Comparison of ENCODE assay signal across 21 cellular contexts in the genomic region with DNA sequence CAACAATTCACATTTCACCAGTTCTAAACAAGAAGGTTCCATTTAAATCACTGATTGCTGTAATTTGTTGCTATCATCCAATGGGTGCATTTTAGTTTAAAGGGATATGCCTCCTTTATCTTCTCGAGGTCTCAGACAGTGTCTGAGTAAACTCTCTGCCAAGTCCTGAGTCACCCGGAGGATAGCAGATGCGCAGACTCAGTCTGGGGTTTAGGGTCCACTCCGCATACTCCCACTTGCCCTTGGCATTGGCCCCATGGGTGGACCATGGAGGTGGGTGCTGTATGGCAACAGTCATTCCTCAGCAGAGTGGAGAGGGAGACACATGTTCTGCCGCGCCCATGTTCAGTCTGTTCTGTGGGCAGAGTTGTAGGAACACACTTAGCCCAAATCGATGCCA.
DNase-seq lines count a peak whose midpoint lies in the region; ATAC-seq and TF ChIP-seq lines count a peak whose summit lies in the region.
"Had no signal": no experiment of that assay in that cellular context is flagged by ENCODE, and none has a peak within 500 bp of the region (broad histone marks: within the 10 kb centered on the region; RNA-seq: fewer than 3 reads in every experiment).

No MANE protein-coding gene starts in this region.

- peaks cover 69 to 98% (median 93%) of the 10 kb centered on the region in 10 experiments for H3K4me1 ChIP-seq in BLaER1 treated with 17β-estradiol and CSF1 and Interleukin-3, amounts not matched to agents 10 nM and 100 nM
- peaks cover 9% of the 10 kb centered on the region for H3K4me1 ChIP-seq in mesenchymal stem cell (ENCODE audit: control insufficient read depth, insufficient read depth, low read depth, low read length)
- H3K4me1 ChIP-seq: Caco-2, pancreas, sigmoid colon had no signal

- peak overlapping the region in 7 of 11 experiments; percentile 4 to 65 (median 59); a peak in 11 of 22 replicates for H3K27ac ChIP-seq in BLaER1 treated with 17β-estradiol and CSF1 and Interleukin-3, amounts not matched to agents 10 nM and 100 nM
- H3K27ac ChIP-seq in brain microvascular endothelial cell (peak overlapping the region; percentile 34), mesenchymal stem cell (ENCODE audit: low read length, poor library complexity, severe bottlenecking) (no peak overlapping the region)
- H3K27ac ChIP-seq: cardiac muscle cell, pancreas, sigmoid colon had no signal

- no peak for TF ChIP-seq CTCF in brain microvascular endothelial cell (IDR thresholded peaks at IDR 0.05; ENCODE audit: low read depth, low read length, missing control alignments)

- no peak overlapping the region for H2BK120ac ChIP-seq in mesenchymal stem cell (ENCODE audit: low read depth, low read length)

- in situ Hi-C loops in brain microvascular endothelial cell (cut with HindIII; ENCODE audit: low pct_ligation_motif_present, low sequenced_read_pairs): no loop called here

- ATAC-seq in HG02870 (IDR thresholded peaks at IDR 0.05; ENCODE audit: unreplicated experiment): no peak
- no peak for ATAC-seq in activated CD8-positive, alpha-beta T cell treated with anti-CD3 and anti-CD28 coated beads, Interleukin-2, amount 10 ng/mL, durations not matched to agents 7 days and 5 days
- ATAC-seq: K562, left lobe of liver, pancreas had no signal

- peaks cover 17% of the 10 kb centered on the region for H3K36me3 Mint-ChIP-seq in activated CD8-positive, alpha-beta T cell treated with anti-CD3 and anti-CD28 coated beads, Interleukin-2, amount 10 ng/mL, durations not matched to agents 7 days and 5 days (ENCODE audit: low read depth)

- CTCF ChIA-PET in activated CD8-positive, alpha-beta T cell treated with anti-CD3 and anti-CD28 coated beads, Interleukin-2, amount 10 ng/mL, durations not matched to agents 7 days and 5 days (lab: Charles Lee): interaction anchor here (4.5 kb wide), 1 partner anchor 17 kb away, joined by 38 read pairs; no protein-coding TSS in a partner anchor

- H3K9me3 Mint-ChIP-seq in activated CD8-positive, alpha-beta T cell treated with anti-CD3 and anti-CD28 coated beads, Interleukin-2, amount 10 ng/mL, durations not matched to agents 7 days and 5 days (ENCODE audit: insufficient read depth): no peaks in the 10 kb centered on the region

- H2AK5ac ChIP-seq in mesenchymal stem cell (ENCODE audit: low read length, severe bottlenecking): no peak overlapping the region

- no peak overlapping the region for H4K91ac ChIP-seq in mesenchymal stem cell (ENCODE audit: low read length)

- H4K20me1 ChIP-seq in BLaER1 treated with 17β-estradiol and CSF1 and Interleukin-3, amounts not matched to agents 10 nM and 100 nM: peaks cover 45 to 100% (median 95%) of the 10 kb centered on the region in 11 experiments

- 76% methylated on average over 7 of the region's 7 CpGs for WGBS in mesenchymal stem cell

- no peaks in the 10 kb centered on the region for H3K27me3 ChIP-seq in BLaER1 treated with 17β-estradiol and CSF1 and Interleukin-3, amounts not matched to agents 10 nM and 100 nM
- H3K27me3 ChIP-seq in brain microvascular endothelial cell (replicated peaks) (no peaks in the 10 kb centered on the region), mesenchymal stem cell (ENCODE audit: control insufficient read depth in 1 of 2, insufficient read depth in 1 of 2, low read length in 2 of 2) (no peaks in the 10 kb centered on the region)
- H3K27me3 ChIP-seq: cardiac muscle cell, dorsolateral prefrontal cortex, pancreas, sigmoid colon had no signal

- peak overlapping the region in 4 of 11 experiments; percentile 26 to 56 (median 49); a peak in 9 of 22 replicates for H3K9ac ChIP-seq in BLaER1 treated with 17β-estradiol and CSF1 and Interleukin-3, amounts not matched to agents 10 nM and 100 nM
- no peak overlapping the region for H3K9ac ChIP-seq in mesenchymal stem cell (ENCODE audit: low read length)

- H2BK5ac ChIP-seq in mesenchymal stem cell (ENCODE audit: low read depth, low read length, poor library complexity, severe bottlenecking): no peak overlapping the region

- DNase-seq in HUDEP-2 (lab: John Stamatoyannopoulos, UW; ENCODE audit: unreplicated experiment in 76 of 76): peak in 67 of 76 experiments; percentile 5 to 91 (median 70)
- DNase-seq in brain microvascular endothelial cell: peak; percentile 74
- peak; percentile 26 for DNase-seq in mesenchymal stem cell
- no peak for DNase-seq in COR-L47 (lab: John Stamatoyannopoulos, UW)
- DNase-seq in head of caudate nucleus: no peak
- no peak for DNase-seq in activated CD8-positive, alpha-beta T cell treated with anti-CD3 and anti-CD28 coated beads, Interleukin-2, amount 10 ng/mL, durations not matched to agents 7 days and 5 days
- DNase-seq: activated T-cell treated with anti-CD3 and anti-CD28 coated beads, Interleukin-2, amount 50 U/mL, for 1 hour; Caco-2; dorsolateral prefrontal cortex; GDM1; NCI-H1092; NCI-H69; pancreas; sigmoid colon; stimulated activated CD4-positive, alpha-beta T cell treated with anti-CD3 and anti-CD28 coated beads, Interleukin-4, amount 100 ng/mL, for 1 hour had no signal

- no peaks in the 10 kb centered on the region for H3K9me3 ChIP-seq in BLaER1 treated with 17β-estradiol and CSF1 and Interleukin-3, amounts not matched to agents 10 nM and 100 nM (replicated peaks in 1 of 11)
- no peaks in the 10 kb centered on the region for H3K9me3 ChIP-seq in mesenchymal stem cell (ENCODE audit: control insufficient read depth, low read length)
- H3K9me3 ChIP-seq: Caco-2, pancreas, sigmoid colon had no signal

- intact Hi-C loops in head of caudate nucleus (cut with DNase I): no loop called here

- peak overlapping the region in 1 of 2 experiments; percentile 8 for H2BK12ac ChIP-seq in mesenchymal stem cell (ENCODE audit: low read length in 2 of 2)

- peak overlapping the region in 1 of 2 experiments; percentile 64 for H3K23ac ChIP-seq in mesenchymal stem cell (ENCODE audit: low read length in 2 of 2)

- POLR2A ChIA-PET in activated CD8-positive, alpha-beta T cell treated with anti-CD3 and anti-CD28 coated beads, Interleukin-2, amount 10 ng/mL, durations not matched to agents 7 days and 5 days (lab: Charles Lee): no interaction called here

- H3K18ac ChIP-seq in mesenchymal stem cell (ENCODE audit: low read depth in 1 of 2, low read length in 2 of 2): no peak overlapping the region

- no peak overlapping the region for H2BK15ac ChIP-seq in mesenchymal stem cell (ENCODE audit: low read depth, poor library complexity, severe bottlenecking)

- H3K27ac Mint-ChIP-seq in activated CD8-positive, alpha-beta T cell treated with anti-CD3 and anti-CD28 coated beads, Interleukin-2, amount 10 ng/mL, durations not matched to agents 7 days and 5 days: no peak overlapping the region
- H3K27ac Mint-ChIP-seq: activated naive CD8-positive, alpha-beta T cell had no signal

- H4K8ac ChIP-seq in mesenchymal stem cell (ENCODE audit: low read length): no peak overlapping the region

- H3K4me2 ChIP-seq in BLaER1 treated with 17β-estradiol and CSF1 and Interleukin-3, amounts not matched to agents 10 nM and 100 nM: peak overlapping the region; percentile 59 to 86 (median 74)
- H3K4me2 ChIP-seq in mesenchymal stem cell (ENCODE audit: low read length, poor library complexity, severe bottlenecking): no peak overlapping the region

- H3K4me1 Mint-ChIP-seq in activated CD8-positive, alpha-beta T cell treated with anti-CD3 and anti-CD28 coated beads, Interleukin-2, amount 10 ng/mL, durations not matched to agents 7 days and 5 days (ENCODE audit: low read depth): peaks cover 23% of the 10 kb centered on the region

- peaks cover 35% of the 10 kb centered on the region for H3K79me1 ChIP-seq in mesenchymal stem cell (replicated peaks; ENCODE audit: low read length, poor library complexity, severe bottlenecking)

- H3K4ac ChIP-seq in mesenchymal stem cell (ENCODE audit: low read depth in 1 of 2, low read length in 2 of 2): no peak overlapping the region

- H3K4me3 Mint-ChIP-seq in activated CD8-positive, alpha-beta T cell treated with anti-CD3 and anti-CD28 coated beads, Interleukin-2, amount 10 ng/mL, durations not matched to agents 7 days and 5 days: no peak overlapping the region
- H3K4me3 Mint-ChIP-seq: activated naive CD8-positive, alpha-beta T cell had no signal

- H3K4me3 ChIP-seq in BLaER1 treated with 17β-estradiol and CSF1 and Interleukin-3, amounts not matched to agents 10 nM and 100 nM: no peak overlapping the region
- no peak overlapping the region for H3K4me3 ChIP-seq in brain microvascular endothelial cell (ENCODE audit: low read depth, low read length)
- H3K4me3 ChIP-seq in mesenchymal stem cell (ENCODE audit: insufficient read depth in 1 of 2, low read depth in 1 of 2, low read length in 2 of 2): no peak overlapping the region
- H3K4me3 ChIP-seq: cardiac muscle cell, dorsolateral prefrontal cortex, K562, pancreas, sigmoid colon had no signal

- no peaks in the 10 kb centered on the region for H3K27me3 Mint-ChIP-seq in activated CD8-positive, alpha-beta T cell treated with anti-CD3 and anti-CD28 coated beads, Interleukin-2, amount 10 ng/mL, durations not matched to agents 7 days and 5 days (ENCODE audit: low read depth)
- H3K27me3 Mint-ChIP-seq: activated naive CD8-positive, alpha-beta T cell had no signal

- H3K14ac ChIP-seq in mesenchymal stem cell (ENCODE audit: low read length in 2 of 2): no peak overlapping the region

- peaks cover 13 to 99% (median 66%) of the 10 kb centered on the region in 11 experiments for H3K36me3 ChIP-seq in BLaER1 treated with 17β-estradiol and CSF1 and Interleukin-3, amounts not matched to agents 10 nM and 100 nM
- H3K36me3 ChIP-seq in brain microvascular endothelial cell (replicated peaks): peaks cover 4% of the 10 kb centered on the region
- peaks cover 4 to 7% of the 10 kb centered on the region in 2 experiments for H3K36me3 ChIP-seq in mesenchymal stem cell (ENCODE audit: control insufficient read depth in 1 of 2, insufficient read depth in 2 of 2, low read depth in 1 of 2, low read length in 2 of 2)
- H3K36me3 ChIP-seq: cardiac muscle cell, pancreas, sigmoid colon had no signal

- no peak overlapping the region for H2AFZ ChIP-seq in mesenchymal stem cell (ENCODE audit: low read depth, low read length)

Comparison
In these comparisons a context has a peak if more than half of its experiments do, and no peak if none do; other contexts are left out.
1. DNase-seq: peak in HUDEP-2 (67 of 76), brain microvascular endothelial cell (single experiment) and mesenchymal stem cell (single experiment); none in COR-L47 (single experiment), head of caudate nucleus (0 of 42) and activated CD8-positive, alpha-beta T cell treated with anti-CD3 and anti-CD28 coated beads, Interleukin-2, amount 10 ng/mL, durations not matched to agents 7 days and 5 days (single experiment).